Comparison of ENCODE assay signal across 16 cellular contexts in the genomic region with DNA sequence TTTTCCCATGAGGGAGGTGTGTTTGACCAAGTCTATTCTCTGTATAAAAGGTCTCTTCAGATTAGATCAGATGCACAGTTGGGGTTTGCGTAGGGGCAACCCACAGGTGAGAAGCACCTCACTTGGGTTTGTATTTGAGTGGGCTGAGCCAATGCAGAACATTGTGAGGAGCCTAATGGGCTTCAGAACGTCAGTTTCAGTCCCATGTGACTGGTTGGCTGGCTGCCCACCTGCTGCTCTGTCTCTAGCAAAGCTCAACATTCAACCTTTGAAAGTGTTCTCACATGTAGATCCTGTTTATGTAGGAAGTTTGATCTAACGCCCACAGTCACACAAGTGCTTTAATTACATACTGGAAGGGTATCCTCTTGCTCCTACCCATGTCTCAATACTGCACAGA.
DNase-seq lines count a peak whose midpoint lies in the region; ATAC-seq and TF ChIP-seq lines count a peak whose summit lies in the region.
"Had no signal": no experiment of that assay in that cellular context is flagged by ENCODE, and none has a peak within 500 bp of the region (broad histone marks: within the 10 kb centered on the region; RNA-seq: fewer than 3 reads in every experiment).

No MANE protein-coding gene starts in this region.

- H3K27ac Mint-ChIP-seq in T-helper 17 cell, result no peak overlapping the region
- H3K27ac Mint-ChIP-seq: activated naive CD8-positive, alpha-beta T cell treated with anti-CD3 and anti-CD28 coated beads, Interleukin-2, amount 10 ng/mL, durations not matched to agents 7 days and 5 days; HFFc6; nephron had no signal

- DNase-seq in DMS53 (lab: John Stamatoyannopoulos, UW) (peak; percentile 17), DMS53 treated with DMSO at 0.1 percent for 48 hours (lab: John Stamatoyannopoulos, UW; ENCODE audit: unreplicated experiment) (no peak), BE2C (peak; percentile 24), T-helper 17 cell (no peak), mucosa of descending colon (peak in 2 of 3 donors; percentile 17 to 67), ureter (ENCODE audit: low spot score) (no peak), COLO829 (ENCODE audit: low spot score) (no peak)
- DNase-seq: 8988T; activated naive CD8-positive, alpha-beta T cell treated with anti-CD3 and anti-CD28 coated beads, Interleukin-2, amount 10 ng/mL, durations not matched to agents 7 days and 5 days; HFFc6; PC-3 had no signal

- H3K36me3 ChIP-seq in BE2C (no peaks in the 10 kb centered on the region), mucosa of descending colon (ENCODE audit: low read depth) (no peaks in the 10 kb centered on the region)
- H3K36me3 ChIP-seq: right atrium auricular region, thoracic aorta had no signal

- H3K4me3 ChIP-seq in BE2C (ENCODE audit: low read depth, low read length), result no peak overlapping the region
- no peak overlapping the region for H3K4me3 ChIP-seq in mucosa of descending colon
- H3K4me3 ChIP-seq: right atrium auricular region, thoracic aorta had no signal

- peaks cover 8% of the 10 kb centered on the region for H3K27me3 Mint-ChIP-seq in T-helper 17 cell
- H3K27me3 Mint-ChIP-seq: activated naive CD8-positive, alpha-beta T cell treated with anti-CD3 and anti-CD28 coated beads, Interleukin-2, amount 10 ng/mL, durations not matched to agents 7 days and 5 days had no signal

- intact Hi-C loops in mucosa of descending colon (cut with DNase I, micrococcal nuclease), result no loop called here

- H3K9me3 ChIP-seq in BE2C (no peaks in the 10 kb centered on the region), T-helper 17 cell (ENCODE audit: control insufficient read depth, low read length, poor library complexity, severe bottlenecking) (no peaks in the 10 kb centered on the region), mucosa of descending colon (no peaks in the 10 kb centered on the region)
- H3K9me3 ChIP-seq: right atrium auricular region, thoracic aorta had no signal

- H3K27me3 ChIP-seq in BE2C, result no peaks in the 10 kb centered on the region
- H3K27me3 ChIP-seq: right atrium auricular region had no signal

- no peaks in the 10 kb centered on the region for H3K4me1 Mint-ChIP-seq in T-helper 17 cell
- H3K4me1 Mint-ChIP-seq: nephron had no signal

- H3K4me3 Mint-ChIP-seq in T-helper 17 cell, result no peak overlapping the region
- H3K4me3 Mint-ChIP-seq: activated naive CD8-positive, alpha-beta T cell treated with anti-CD3 and anti-CD28 coated beads, Interleukin-2, amount 10 ng/mL, durations not matched to agents 7 days and 5 days; HFFc6; nephron had no signal

- TF ChIP-seq CTCF in BE2C (IDR thresholded peaks at IDR 0.05; ENCODE audit: low read depth, low read length) (no peak), mucosa of descending colon (IDR thresholded peaks at IDR 0.05) (no peak)

- peak; percentile 41 for ATAC-seq in T-helper 17 cell
- ATAC-seq in mucosa of descending colon, result peak; percentile 55
- no peak for ATAC-seq in GM19397 (IDR thresholded peaks at IDR 0.05; ENCODE audit: unreplicated experiment)
- ATAC-seq: left lobe of liver, PC-3 had no signal

- H3K36me3 Mint-ChIP-seq in T-helper 17 cell (ENCODE audit: low read depth), result peaks cover 3% of the 10 kb centered on the region

- H3K4me1 ChIP-seq in BE2C (no peaks in the 10 kb centered on the region), mucosa of descending colon (ENCODE audit: low read depth) (no peaks in the 10 kb centered on the region)
- H3K4me1 ChIP-seq: right atrium auricular region had no signal

Comparison
In these comparisons a context has a peak if more than half of its experiments do, and no peak if none do; other contexts are left out.
1. DNase-seq: peak in DMS53 (single experiment), BE2C (single experiment) and mucosa of descending colon (2 of 3); none in DMS53 treated with DMSO at 0.1 percent for 48 hours (single experiment), T-helper 17 cell (0 of 3), ureter (single experiment) and COLO829 (single experiment).